ENCODE assay signal across 13 cellular contexts in genomic region chr22:36453855-36454378, GRCh38. TPM values are rescaled to one million over a fixed set of nuclear protein-coding genes. Genes with fewer than 3 reads are reported as not detected.
DNase-seq lines count a peak whose midpoint lies in the region; ATAC-seq, FAIRE-seq and TF ChIP-seq lines count a peak whose summit lies in the region.
"Had no signal": no experiment of that assay in that cellular context is flagged by ENCODE, and none has a peak within 500 bp of the region (broad histone marks: within the 10 kb centered on the region; RNA-seq: fewer than 3 reads in every experiment).

No MANE protein-coding gene starts in this region.

- H3K79me2 ChIP-seq in K562 (ENCODE audit: control insufficient read depth, insufficient read depth, low read length), result no peaks in the 10 kb centered on the region

- peaks cover 3% of the 10 kb centered on the region for H3K27me3 Mint-ChIP-seq in nephron (ENCODE audit: low read depth)

- H3K4me1 Mint-ChIP-seq in nephron, result peaks cover 22% of the 10 kb centered on the region

- H3K4me3 ChIP-seq in right atrium auricular region (no peak overlapping the region), K562 (no peak overlapping the region), vagina (no peak overlapping the region)

- intact Hi-C loops in left ventricle myocardium superior (cut with micrococcal nuclease) (loop anchor here (10.0 kb wide), 1 partner anchor 69 kb away; the partner anchor contains the start of gene MYH9), K562 (cut with micrococcal nuclease) (loop anchor here (10.0 kb wide), 1 partner anchor 69 kb away; the partner anchor contains the start of gene MYH9), vagina (cut with DNase I) (no loop called here)

- no peak for FAIRE-seq in K562 (lab: Jason Lieb, UNC)

- CTCF ChIA-PET in K562 (lab: Yijun Ruan, JAX; ENCODE audit: low intra/inter-chr PET ratio), result no interaction called here

- TF ChIP-seq RAD21 in K562 (CRISPR knock-in tag; conservative IDR thresholded peaks at IDR 0.05 in 1 of 2, IDR thresholded peaks at IDR 0.05 in 1 of 2), result no peak

- no peak overlapping the region for H2AFZ ChIP-seq in K562 (ENCODE audit: low read depth, low read length)

- DNase-seq in right atrium auricular region (ENCODE audit: low spot score) (no peak), left ventricle myocardium superior (no peak), K562 (ENCODE audit: extremely low read depth in 1 of 4, low spot score in 3 of 4) (no peak), vagina (ENCODE audit: extremely low spot score in 2 of 2) (no peak), A172 (ENCODE audit: low spot score) (no peak), G401 (ENCODE audit: low spot score) (no peak), NCI-H187 (lab: John Stamatoyannopoulos, UW) (no peak)
- DNase-seq: AML-193; Kasumi-1; midbrain; NCI-H526; stimulated activated CD4-positive, alpha-beta T cell treated with anti-CD3 and anti-CD28 coated beads, Interleukin-4, amount 100 ng/mL, for 24 hours had no signal

- H3K4me3 Mint-ChIP-seq in nephron, result peak overlapping the region; percentile 43 to 63 (median 57)

- peak overlapping the region; percentile 68 to 92; a peak in 1 of 4 replicates for H3K9ac ChIP-seq in K562 (ENCODE audit: insufficient read depth in 1 of 2, low read depth in 2 of 2, low read length in 2 of 2)

- H4K20me1 ChIP-seq in K562 (replicated peaks; ENCODE audit: control insufficient read depth, insufficient read depth, low read length), result no peaks in the 10 kb centered on the region

- in situ Hi-C loops in K562 (cut with MboI) (no loop called here), G401 (cut with HindIII; ENCODE audit: low sequenced_read_pairs) (no loop called here)

- H3K9me3 ChIP-seq in right atrium auricular region, result no peaks in the 10 kb centered on the region
- H3K9me3 ChIP-seq in K562 (replicated peaks; ENCODE audit: control insufficient read depth, insufficient read depth, low read depth, low read length), result no peaks in the 10 kb centered on the region
- H3K9me3 ChIP-seq in vagina, result no peaks in the 10 kb centered on the region

- H3K4me2 ChIP-seq in K562 (ENCODE audit: insufficient read depth, low read length), result peak overlapping the region; percentile 16; the same call in 1 of the 2 replicates

- H3K36me3 Mint-ChIP-seq in nephron (ENCODE audit: low read depth), result no peaks in the 10 kb centered on the region

- TF ChIP-seq CTCF in right atrium auricular region (IDR thresholded peaks at IDR 0.05), result no peak
- no peak for TF ChIP-seq CTCF in K562 (IDR thresholded peaks at IDR 0.05 in 2 of 3, conservative IDR thresholded peaks at IDR 0.05 in 1 of 3; ENCODE audit: insufficient read depth in 2 of 3, low read depth in 1 of 3, low read length in 3 of 3)
- TF ChIP-seq CTCF in nephron (IDR thresholded peaks at IDR 0.05; ENCODE audit: unreplicated experiment in 3 of 3), result no peak
- TF ChIP-seq CTCF in vagina (IDR thresholded peaks at IDR 0.05), result no peak

- H3K4me1 ChIP-seq in right atrium auricular region, result peaks cover 0 to 79% of the 10 kb centered on the region in 2 donors
- peaks cover 27 to 39% of the 10 kb centered on the region in 2 experiments for H3K4me1 ChIP-seq in K562 (replicated peaks in 1 of 2; ENCODE audit: control insufficient read depth in 2 of 2, insufficient read depth in 2 of 2, low read length in 2 of 2)
- peaks cover 67% of the 10 kb centered on the region for H3K4me1 ChIP-seq in vagina

- H3K36me3 ChIP-seq in right atrium auricular region (no peaks in the 10 kb centered on the region), K562 (ENCODE audit: control insufficient read depth, insufficient read depth, low read length) (no peaks in the 10 kb centered on the region), vagina (no peaks in the 10 kb centered on the region)

- no peak for TF ChIP-seq POLR2A in K562 (conservative IDR thresholded peaks at IDR 0.05)
- TF ChIP-seq POLR2A in vagina (IDR thresholded peaks at IDR 0.05), result no peak

- H3K9me3 Mint-ChIP-seq in nephron, result no peaks in the 10 kb centered on the region

- H3K9me1 ChIP-seq in K562 (ENCODE audit: control insufficient read depth, insufficient read depth, low read length), result no peaks in the 10 kb centered on the region

- no peaks in the 10 kb centered on the region for H3K27me3 ChIP-seq in right atrium auricular region
- no peaks in the 10 kb centered on the region for H3K27me3 ChIP-seq in K562 (ENCODE audit: control insufficient read depth in 2 of 2, insufficient read depth in 2 of 2, low read length in 2 of 2)
- no peaks in the 10 kb centered on the region for H3K27me3 ChIP-seq in vagina

- BruUV-seq in K562 (replicated peaks; lab: Mats Ljungman, UMichigan), result no TSS peak

- ATAC-seq in left ventricle myocardium superior (no peak), K562 (no peak)

- POLR2A ChIA-PET in K562 (lab: Yijun Ruan, JAX), result interaction anchor here (0.7 to 1.1 kb wide), 2 partner anchors 12 to 310 kb away, joined by 3 to 4 read pairs; no protein-coding TSS in a partner anchor

- no peak for TF ChIP-seq EP300 in K562 (IDR thresholded peaks at IDR 0.05; ENCODE audit: low read length)

- H3K27ac ChIP-seq in right atrium auricular region (peak overlapping the region; percentile 89 to 95), K562 (ENCODE audit: extremely low read depth, low read depth, low read length) (0 out of 3 replicates have a peak overlapping the region, but pooled peaks have one; percentile 2), vagina (peak overlapping the region; percentile 96)

- WGBS in K562 (ENCODE audit: insufficient coverage, low coverage, missing lambda C conversion rate), result 97% methylated on average over 15 of the region's 16 CpGs

- H3K27ac Mint-ChIP-seq in nephron, result peak overlapping the region in 2 of 3 experiments; percentile 44 to 67

TF ChIP-seq in K562, 482 proteins besides CTCF, POLR2A, EP300 and RAD21 (continues in another document):
- TF ChIP-seq ZNF280A (IDR thresholded peaks at IDR 0.05; ENCODE audit: low read depth, partially characterized antibody) (no peak), SMARCA4 (IDR thresholded peaks at IDR 0.05) (no peak), BRD9 (IDR thresholded peaks at IDR 0.05; ENCODE audit: low read depth, partially characterized antibody) (no peak)

RNA-seq across cellular contexts. Expression of gene TXN2, which starts 27.5 kb away (rescaled TPM):
- total RNA-seq in right atrium auricular region, result 10 to 100 TPM; 70.6 to 82.1 TPM
- total RNA-seq in left ventricle myocardium superior, result 131 TPM
- 17.4 and 41.4 TPM in 2 replicates for total RNA-seq in K562 (2011; cell fraction: chromatin; rRNA removed; ENCODE audit: low replicate concordance)
- total RNA-seq in K562 (2011; cell fraction: nucleolus; rRNA removed), result 38.5 and 47.9 TPM in 2 replicates
- total RNA-seq in K562 (2011; cell fraction: nucleoplasm; rRNA removed), result 38.9 and 53.1 TPM in 2 replicates
- 95.0 and 111 TPM in 2 replicates for total RNA-seq in K562 (2014; rRNA removed)
- total RNA-seq in K562 (2014; rRNA removed; fragmentation: Illumina TruSeq; extraction: Trizol), result 46.2 and 48.5 TPM in 2 replicates
- total RNA-seq in K562 (2015; rRNA removed; fragmentation: Illumina TruSeq; extraction: Trizol), result 48.6 and 55.6 TPM in 2 replicates
- 118 TPM in 2 replicates for total RNA-seq in K562 (2021)
- polyA plus RNA-seq in K562 (2011; rRNA removed), result 163 and 187 TPM in 2 replicates
- polyA plus RNA-seq in K562 (2011; cell fraction: cytosol; rRNA removed), result 281 and 292 TPM in 2 replicates
- 107 and 113 TPM in 2 replicates for polyA plus RNA-seq in K562 (2011; cell fraction: nucleus; rRNA removed)
- polyA plus RNA-seq in K562 (2012), result 124 and 188 TPM in 2 replicates
- polyA plus RNA-seq in K562 (2014; fragmentation: Illumina TruSeq; extraction: Trizol), result 108 and 125 TPM in 2 replicates
- 100 to 1,000 TPM; 306 to 399 TPM for polyA plus RNA-seq in K562 (2014; fragmentation: Nextera tagmentation; extraction: Ambion mirVana)
- polyA plus RNA-seq in K562 (2014; rRNA removed), result 160 and 186 TPM in 2 replicates
- polyA minus RNA-seq in K562 (2011; rRNA and poly(A)+ RNA removed), result 149 and 167 TPM in 2 replicates
- 55.2 and 64.8 TPM in 2 replicates for polyA minus RNA-seq in K562 (2011; cell fraction: cytosol; rRNA and poly(A)+ RNA removed)
- 13.1 and 24.8 TPM in 2 replicates for polyA minus RNA-seq in K562 (2011; cell fraction: nucleus; rRNA and poly(A)+ RNA removed)
- total RNA-seq in vagina, result 46.9 TPM
- total RNA-seq in A172 (2014; rRNA removed; shearing (Covaris generic)), result 9.9 and 24.2 TPM in 2 replicates
- 96.4 and 99.4 TPM in 2 replicates for total RNA-seq in G401 (2014; rRNA removed; shearing (Covaris generic))

RNA-seq across cellular contexts. Expression of gene FOXRED2, which starts 52.9 kb away (rescaled TPM):
- total RNA-seq in right atrium auricular region, result 1 to 10 TPM; 3.7 to 5.7 TPM
- total RNA-seq in left ventricle myocardium superior, result 13.5 TPM
- 10.1 and 19.1 TPM in 2 replicates for total RNA-seq in K562 (2011; cell fraction: chromatin; rRNA removed; ENCODE audit: low replicate concordance)
- 17.4 and 20.0 TPM in 2 replicates for total RNA-seq in K562 (2011; cell fraction: nucleolus; rRNA removed)
- total RNA-seq in K562 (2011; cell fraction: nucleoplasm; rRNA removed), result 16.1 and 24.4 TPM in 2 replicates
- 11.2 and 14.1 TPM in 2 replicates for total RNA-seq in K562 (2014; rRNA removed)
- total RNA-seq in K562 (2014; rRNA removed; fragmentation: Illumina TruSeq; extraction: Trizol), result 5.7 and 5.8 TPM in 2 replicates
- total RNA-seq in K562 (2015; rRNA removed; fragmentation: Illumina TruSeq; extraction: Trizol), result 7.8 and 8.9 TPM in 2 replicates
- 42.3 and 48.4 TPM in 2 replicates for total RNA-seq in K562 (2021)
- polyA plus RNA-seq in K562 (2011; rRNA removed), result 2.8 and 3.8 TPM in 2 replicates
- 4.5 and 6.9 TPM in 2 replicates for polyA plus RNA-seq in K562 (2011; cell fraction: cytosol; rRNA removed)
- polyA plus RNA-seq in K562 (2011; cell fraction: nucleus; rRNA removed), result 5.0 and 9.6 TPM in 2 replicates
- polyA plus RNA-seq in K562 (2012), result 15.8 and 21.8 TPM in 2 replicates
- polyA plus RNA-seq in K562 (2014; fragmentation: Illumina TruSeq; extraction: Trizol), result 19.8 and 20.6 TPM in 2 replicates
- polyA plus RNA-seq in K562 (2014; fragmentation: Nextera tagmentation; extraction: Ambion mirVana), result 1 to 10 TPM; 5.4 to 5.7 TPM
- polyA plus RNA-seq in K562 (2014; rRNA removed), result 10.1 and 14.3 TPM in 2 replicates
- 4.2 and 5.8 TPM in 2 replicates for polyA minus RNA-seq in K562 (2011; rRNA and poly(A)+ RNA removed)
- polyA minus RNA-seq in K562 (2011; cell fraction: cytosol; rRNA and poly(A)+ RNA removed), result 11.1 and 14.3 TPM in 2 replicates
- polyA minus RNA-seq in K562 (2011; cell fraction: nucleus; rRNA and poly(A)+ RNA removed), result 4.0 and 4.6 TPM in 2 replicates
- 3.7 TPM for total RNA-seq in vagina
- total RNA-seq in A172 (2014; rRNA removed; shearing (Covaris generic)), result 17.6 and 18.4 TPM in 2 replicates
- total RNA-seq in G401 (2014; rRNA removed; shearing (Covaris generic)), result 19.3 and 24.9 TPM in 2 replicates

Comparison
In these comparisons a context has a peak if more than half of its experiments do, and no peak if none do; other contexts are left out.
1. H3K27ac ChIP-seq: peak in every context shown above with its lines; median percentile 96 in vagina; 92 in right atrium auricular region; 2 in K562.